31 cellular contexts compared by ENCODE assay signal in genomic region chr9:93432964-93433363, GRCh38.
"Had no signal": no experiment of that assay in that cellular context is flagged by ENCODE, and none has a peak within 500 bp of the region (broad histone marks: within the 10 kb centered on the region; RNA-seq: fewer than 3 reads in every experiment).

No MANE protein-coding gene starts in this region.

- H3K9me3 ChIP-seq: ascending aorta, breast epithelium had no signal

- H3K27me3 Mint-ChIP-seq: activated CD4-positive, alpha-beta T cell treated with anti-CD3 and anti-CD28 coated beads for 36 hours had no signal

- DNase-seq: activated CD4-positive, alpha-beta memory T cell treated with anti-CD3 and anti-CD28 coated beads for 36 hours; activated CD4-positive, alpha-beta T cell treated with anti-CD3 and anti-CD28 coated beads for 36 hours; activated CD4-positive, alpha-beta T cell treated with anti-CD3 and anti-CD28 coated beads, Interleukin-2, amount 10 ng/mL, durations not matched to agents 24 days and 14 days; activated CD4-positive, CD25-positive, alpha-beta regulatory T cell; activated CD4-positive, CD25-positive, alpha-beta regulatory T cell treated with anti-CD3 and anti-CD28 coated beads, Interleukin-2, amount 50 U/mL, for 72 hours; activated CD8-positive, alpha-beta memory T cell treated with anti-CD3 and anti-CD28 coated beads, Interleukin-2, amount 50 U/mL, for 48 hours; activated gamma-delta T cell; activated naive CD4-positive, alpha-beta T cell; activated naive CD4-positive, alpha-beta T cell treated with anti-CD3 and anti-CD28 coated beads, Interleukin-2, amount 10 ng/mL, durations not matched to agents 7 days and 5 days; activated naive CD8-positive, alpha-beta T cell treated with anti-CD3 and anti-CD28 coated beads, Interleukin-2, amount 10 ng/mL, durations not matched to agents 7 days and 5 days; activated T-cell treated with anti-CD3 and anti-CD28 coated beads for 4 hours; activated T-cell treated with anti-CD3 and anti-CD28 coated beads, Interleukin-2, amount 50 U/mL, for 24 hours; activated T-cell treated with anti-CD3 and anti-CD28 coated beads, Interleukin-2, amount 50 U/mL, for 72 hours; central memory CD4-positive, alpha-beta T cell; dorsolateral prefrontal cortex; effector memory CD4-positive, alpha-beta T cell; endodermal cell; foreskin fibroblast; head of caudate nucleus; T-helper 17 cell; T1000 had no signal

- FAIRE-seq: frontal cortex had no signal

- H3K4me1 ChIP-seq: ascending aorta, breast epithelium had no signal

- ATAC-seq: activated CD4-positive, alpha-beta T cell treated with anti-CD3 and anti-CD28 coated beads for 36 hours; activated naive CD4-positive, alpha-beta T cell treated with anti-CD3 and anti-CD28 coated beads, Interleukin-2, amount 50 U/mL, for 72 hours; activated T-cell treated with anti-CD3 and anti-CD28 coated beads, Interleukin-2, amount 50 U/mL, for 72 hours; esophagus mucosa; T-helper 17 cell had no signal

- H3K4me1 Mint-ChIP-seq: activated CD4-positive, alpha-beta T cell treated with anti-CD3 and anti-CD28 coated beads for 36 hours; activated naive CD4-positive, alpha-beta T cell treated with anti-CD3 and anti-CD28 coated beads, Interleukin-2, amount 10 ng/mL, durations not matched to agents 7 days and 5 days; endodermal cell had no signal

- H3K36me3 Mint-ChIP-seq: activated naive CD4-positive, alpha-beta T cell treated with anti-CD3 and anti-CD28 coated beads, Interleukin-2, amount 10 ng/mL, durations not matched to agents 7 days and 5 days; activated naive CD4-positive, alpha-beta T cell treated with anti-CD3 and anti-CD28 coated beads, Interleukin-2, amount 50 U/mL, for 72 hours; activated naive CD8-positive, alpha-beta T cell treated with anti-CD3 and anti-CD28 coated beads, Interleukin-2, amount 10 ng/mL, durations not matched to agents 7 days and 5 days had no signal

- H3K27me3 ChIP-seq: ascending aorta, breast epithelium, cardiac muscle cell, dorsolateral prefrontal cortex had no signal

- H3K4me3 ChIP-seq: ascending aorta, breast epithelium, cardiac muscle cell, coronary artery, dorsolateral prefrontal cortex had no signal

- H3K9me3 Mint-ChIP-seq: activated CD4-positive, alpha-beta memory T cell treated with anti-CD3 and anti-CD28 coated beads for 36 hours; activated CD4-positive, alpha-beta T cell treated with anti-CD3 and anti-CD28 coated beads, Interleukin-2, amount 10 ng/mL, durations not matched to agents 24 days and 14 days; activated naive CD4-positive, alpha-beta T cell treated with anti-CD3 and anti-CD28 coated beads, Interleukin-2, amount 10 ng/mL, durations not matched to agents 7 days and 5 days; activated naive CD4-positive, alpha-beta T cell treated with anti-CD3 and anti-CD28 coated beads, Interleukin-2, amount 50 U/mL, for 72 hours; activated naive CD8-positive, alpha-beta T cell treated with anti-CD3 and anti-CD28 coated beads, Interleukin-2, amount 10 ng/mL, durations not matched to agents 7 days and 5 days; activated T-cell treated with anti-CD3 and anti-CD28 coated beads, Interleukin-2, amount 50 U/mL, for 24 hours; activated T-cell treated with anti-CD3 and anti-CD28 coated beads, Interleukin-2, amount 50 U/mL, for 72 hours; brain; dendritic cell treated with granulocyte-macrophage colony-stimulating factor and Interleukin-4, amounts not matched to agents 40 ng/mL and 50 ng/mL, for 4 days; endodermal cell; T-helper 2 cell treated with Interferon-gamma antibody and Interleukin-4, amounts not matched to agents 5 μg/mL and 100 μg/mL, for 36 hours had no signal

- H3K36me3 ChIP-seq: ascending aorta, breast epithelium, cardiac muscle cell had no signal

- H3K27ac ChIP-seq: ascending aorta, breast epithelium, cardiac muscle cell, coronary artery, dorsolateral prefrontal cortex had no signal

- H3K27ac Mint-ChIP-seq: activated CD4-positive, alpha-beta memory T cell treated with anti-CD3 and anti-CD28 coated beads for 36 hours; activated CD4-positive, alpha-beta T cell treated with anti-CD3 and anti-CD28 coated beads for 36 hours; activated CD4-positive, alpha-beta T cell treated with anti-CD3 and anti-CD28 coated beads, Interleukin-2, amount 10 ng/mL, durations not matched to agents 24 days and 14 days; activated naive CD4-positive, alpha-beta T cell treated with anti-CD3 and anti-CD28 coated beads, Interleukin-2, amount 10 ng/mL, durations not matched to agents 7 days and 5 days; activated naive CD4-positive, alpha-beta T cell treated with anti-CD3 and anti-CD28 coated beads, Interleukin-2, amount 50 U/mL, for 72 hours; activated naive CD8-positive, alpha-beta T cell treated with anti-CD3 and anti-CD28 coated beads, Interleukin-2, amount 10 ng/mL, durations not matched to agents 7 days and 5 days; activated T-cell treated with anti-CD3 and anti-CD28 coated beads, Interleukin-2, amount 50 U/mL, for 24 hours; activated T-cell treated with anti-CD3 and anti-CD28 coated beads, Interleukin-2, amount 50 U/mL, for 72 hours; brain; dendritic cell treated with granulocyte-macrophage colony-stimulating factor and Interleukin-4, amounts not matched to agents 40 ng/mL and 50 ng/mL, for 4 days; endodermal cell; T-helper 17 cell; T-helper 2 cell treated with Interferon-gamma antibody and Interleukin-4, amounts not matched to agents 5 μg/mL and 100 μg/mL, for 36 hours had no signal

- H3K4me3 Mint-ChIP-seq: activated CD4-positive, alpha-beta memory T cell treated with anti-CD3 and anti-CD28 coated beads for 36 hours; activated CD4-positive, alpha-beta T cell treated with anti-CD3 and anti-CD28 coated beads for 36 hours; activated CD4-positive, alpha-beta T cell treated with anti-CD3 and anti-CD28 coated beads, Interleukin-2, amount 10 ng/mL, durations not matched to agents 24 days and 14 days; activated naive CD4-positive, alpha-beta T cell treated with anti-CD3 and anti-CD28 coated beads, Interleukin-2, amount 10 ng/mL, durations not matched to agents 7 days and 5 days; activated naive CD8-positive, alpha-beta T cell treated with anti-CD3 and anti-CD28 coated beads, Interleukin-2, amount 10 ng/mL, durations not matched to agents 7 days and 5 days; activated T-cell treated with anti-CD3 and anti-CD28 coated beads, Interleukin-2, amount 50 U/mL, for 24 hours; activated T-cell treated with anti-CD3 and anti-CD28 coated beads, Interleukin-2, amount 50 U/mL, for 72 hours; brain; dendritic cell treated with granulocyte-macrophage colony-stimulating factor and Interleukin-4, amounts not matched to agents 40 ng/mL and 50 ng/mL, for 4 days; endodermal cell; T-helper 17 cell; T-helper 2 cell treated with Interferon-gamma antibody and Interleukin-4, amounts not matched to agents 5 μg/mL and 100 μg/mL, for 36 hours had no signal
